ENCODE assay signal across 27 cellular contexts in the genomic region with DNA sequence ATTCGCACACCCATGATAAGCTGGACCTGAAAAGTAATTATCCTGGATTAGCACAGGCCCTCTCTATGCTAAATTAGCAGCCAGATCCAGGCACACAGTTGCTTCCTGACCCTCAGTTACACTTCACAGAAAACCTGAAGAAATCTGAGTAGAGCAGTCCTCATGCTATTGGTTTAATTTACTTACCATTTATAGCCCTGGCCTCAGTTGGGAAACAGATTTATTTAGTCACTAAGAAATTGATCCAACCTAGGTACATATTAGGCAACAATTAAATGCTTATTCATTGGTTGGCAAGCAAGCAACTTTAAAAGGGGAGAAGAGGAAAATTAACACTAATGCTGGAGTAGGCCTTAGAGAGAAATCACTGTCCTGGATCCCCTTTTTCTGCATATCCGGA. TPM values are rescaled to one million over a fixed set of nuclear protein-coding genes. Genes with fewer than 3 reads are reported as not detected.
DNase-seq lines count a peak whose midpoint lies in the region; ATAC-seq, FAIRE-seq and TF ChIP-seq lines count a peak whose summit lies in the region.
"Had no signal": no experiment of that assay in that cellular context is flagged by ENCODE, and none has a peak within 500 bp of the region (broad histone marks: within the 10 kb centered on the region; RNA-seq: fewer than 3 reads in every experiment).

No MANE protein-coding gene starts in this region.

- H3K9ac ChIP-seq in GM12878 (ENCODE audit: control insufficient read depth, insufficient read depth, low read length) (no peak overlapping the region), skeletal muscle tissue (ENCODE audit: low read depth in 1 of 3, low read length in 3 of 3) (no peak overlapping the region)
- H3K9ac ChIP-seq: BLaER1 treated with 17β-estradiol and CSF1 and Interleukin-3, amounts not matched to agents 10 nM and 100 nM had no signal

- H4K20me1 ChIP-seq in GM12878 (ENCODE audit: control insufficient read depth, insufficient read depth), result no peaks in the 10 kb centered on the region
- H4K20me1 ChIP-seq: BLaER1 treated with 17β-estradiol and CSF1 and Interleukin-3, amounts not matched to agents 10 nM and 100 nM had no signal

- TF ChIP-seq POLR2A in GM12878 (IDR thresholded peaks at IDR 0.05; ENCODE audit: low read depth, low read length) (no peak), erythroblast (IDR thresholded peaks at IDR 0.05; ENCODE audit: low read length) (no peak)

- CTCF ChIA-PET in GM12878 (lab: Yijun Ruan, JAX), result no interaction called here

- in situ Hi-C loops in GM12878 (cut with MboI), result no loop called here

- no peaks in the 10 kb centered on the region for H3K27me3 Mint-ChIP-seq in nephron progenitor cell (ENCODE audit: low read depth, poor library complexity)
- H3K27me3 Mint-ChIP-seq: CD4-positive, alpha-beta T cell; CD8-positive, alpha-beta memory T cell had no signal

- H3K27me3 ChIP-seq in GM12878 (replicated peaks in 1 of 2; ENCODE audit: control insufficient read depth in 2 of 2, insufficient read depth in 2 of 2, low read length in 1 of 2) (no peaks in the 10 kb centered on the region; a peak in 1 of 4 replicates), skeletal muscle tissue (ENCODE audit: control insufficient read depth in 3 of 3, insufficient read depth in 3 of 3, low read length in 3 of 3) (no peaks in the 10 kb centered on the region)
- H3K27me3 ChIP-seq: BE2C; BLaER1 treated with 17β-estradiol and CSF1 and Interleukin-3, amounts not matched to agents 10 nM and 100 nM had no signal

- TF ChIP-seq CTCF in GM12878 (IDR thresholded peaks at IDR 0.05 in 2 of 3, conservative IDR thresholded peaks at IDR 0.05 in 1 of 3; ENCODE audit: control insufficient read depth in 2 of 3, extremely low read depth in 1 of 3, insufficient read depth in 1 of 3, low read depth in 3 of 3, low read length in 3 of 3) (no peak), nephron progenitor cell (IDR thresholded peaks at IDR 0.05) (no peak)

- POLR2A ChIA-PET in GM12878 (lab: Charles Lee), result no interaction called here

- ATAC-seq in GM12878, result no peak
- ATAC-seq: A549 had no signal

- no peak overlapping the region for H3K27ac ChIP-seq in GM12878 (ENCODE audit: control insufficient read depth, insufficient read depth)
- peak overlapping the region; percentile 37 for H3K27ac ChIP-seq in skeletal muscle tissue (ENCODE audit: low read depth, low read length)
- H3K27ac ChIP-seq: A549; BLaER1 treated with 17β-estradiol and CSF1 and Interleukin-3, amounts not matched to agents 10 nM and 100 nM had no signal

- intact Hi-C loops in GM12878 (cut with micrococcal nuclease; ENCODE audit: unreplicated experiment), result no loop called here

- no peaks in the 10 kb centered on the region for H3K9me3 ChIP-seq in GM12878 (replicated peaks; ENCODE audit: control insufficient read depth, insufficient read depth, low read length)
- H3K9me3 ChIP-seq in skeletal muscle tissue (ENCODE audit: control insufficient read depth in 3 of 3, low read length in 3 of 3), result no peaks in the 10 kb centered on the region
- H3K9me3 ChIP-seq: A549; BE2C; BLaER1 treated with 17β-estradiol and CSF1 and Interleukin-3, amounts not matched to agents 10 nM and 100 nM; HAP-1 had no signal

- H3K4me3 ChIP-seq in GM12878, result no peak overlapping the region
- H3K4me3 ChIP-seq in skeletal muscle tissue (ENCODE audit: low read length in 3 of 3), result no peak overlapping the region
- H3K4me3 ChIP-seq: A549; BLaER1 treated with 17β-estradiol and CSF1 and Interleukin-3, amounts not matched to agents 10 nM and 100 nM; HAP-1 had no signal

- RAD21 ChIA-PET in GM12878 (lab: Charles Lee; ENCODE audit: unreplicated experiment), result no interaction called here

- H3K79me2 ChIP-seq in GM12878 (ENCODE audit: control insufficient read depth, insufficient read depth, low read length), result no peaks in the 10 kb centered on the region

- peak; percentile 34 for DNase-seq in NCI-H82 (lab: John Stamatoyannopoulos, UW)
- DNase-seq in NCI-H82 treated with DMSO at 0.1 percent for 48 hours (lab: John Stamatoyannopoulos, UW; ENCODE audit: unreplicated experiment), result no peak
- no peak for DNase-seq in GM12878 (ENCODE audit: low read depth, low spot score)
- DNase-seq in nephron progenitor cell, result no peak
- DNase-seq in effector CD4-positive, alpha-beta T cell, result no peak
- no peak for DNase-seq in erythroblast (lab: John Stamatoyannopoulos, UW)
- DNase-seq: 8988T; ACHN; AML-193; BE2C; CD4-positive, alpha-beta T cell; CD8-positive, alpha-beta memory T cell; DMS 273 treated with DMSO at 0.1 percent for 48 hours; DMS79; EL; GDM1; GOT3; HFFc6 had no signal

- H3K27ac Mint-ChIP-seq in nephron progenitor cell, result peak overlapping the region; percentile 80
- H3K27ac Mint-ChIP-seq: CD14-positive monocyte; CD4-positive, alpha-beta T cell; CD8-positive, alpha-beta memory T cell; HFFc6 had no signal

- H3K4me2 ChIP-seq in GM12878 (ENCODE audit: control insufficient read depth, insufficient read depth), result no peak overlapping the region
- H3K4me2 ChIP-seq: A549; BLaER1 treated with 17β-estradiol and CSF1 and Interleukin-3, amounts not matched to agents 10 nM and 100 nM had no signal

- no peak for TF ChIP-seq RAD21 in GM12878 (IDR thresholded peaks at IDR 0.05; ENCODE audit: insufficient read depth, low read depth, low read length)

- H3K4me1 ChIP-seq in GM12878 (ENCODE audit: control insufficient read depth, insufficient read depth, low read length), result no peaks in the 10 kb centered on the region
- peaks cover 0 to 7% (median 4%) of the 10 kb centered on the region in 3 donors for H3K4me1 ChIP-seq in skeletal muscle tissue (ENCODE audit: control insufficient read depth in 3 of 3, insufficient read depth in 3 of 3, low read length in 3 of 3)
- H3K4me1 ChIP-seq: A549; BLaER1 treated with 17β-estradiol and CSF1 and Interleukin-3, amounts not matched to agents 10 nM and 100 nM had no signal

- peak; percentile 38 for FAIRE-seq in GM12878 (lab: Jason Lieb, UNC)
- FAIRE-seq: A549, D721Med, GM12891, GM18507, H54 had no signal

- no peak overlapping the region for H3K4me3 Mint-ChIP-seq in nephron progenitor cell
- H3K4me3 Mint-ChIP-seq: CD14-positive monocyte; CD4-positive, alpha-beta T cell; CD8-positive, alpha-beta memory T cell; HFFc6 had no signal

- no peaks in the 10 kb centered on the region for H3K36me3 Mint-ChIP-seq in nephron progenitor cell (ENCODE audit: low read depth)
- H3K36me3 Mint-ChIP-seq: CD14-positive monocyte; CD8-positive, alpha-beta memory T cell had no signal

- SMC1A ChIA-PET in GM12878 (lab: Charles Lee; ENCODE audit: uncharacterized antibody, unreplicated experiment), result no interaction called here

- no peak for TF ChIP-seq EP300 in GM12878 (IDR thresholded peaks at IDR 0.05; ENCODE audit: borderline replicate concordance in 1 of 2, control insufficient read depth in 1 of 2, low read depth in 2 of 2, low read length in 2 of 2)

- 71% methylated on average over 2 of the region's 2 CpGs for WGBS in GM12878 (ENCODE audit: insufficient coverage, insufficient replicate concordance, low lambda C conversion rate, missing lambda C conversion rate)

- no peaks in the 10 kb centered on the region for H3K9me3 Mint-ChIP-seq in nephron progenitor cell
- H3K9me3 Mint-ChIP-seq: CD4-positive, alpha-beta T cell; HFFc6 had no signal

- no TSS peak for BruUV-seq in GM12878 (replicated peaks; lab: Mats Ljungman, UMichigan)

- H3K4me1 Mint-ChIP-seq in nephron progenitor cell, result peaks cover 30% of the 10 kb centered on the region
- H3K4me1 Mint-ChIP-seq: CD14-positive monocyte; CD8-positive, alpha-beta memory T cell had no signal

- no peak overlapping the region for H2AFZ ChIP-seq in GM12878 (ENCODE audit: control insufficient read depth, low read depth, low read length)

- H3K36me3 ChIP-seq in GM12878 (ENCODE audit: control insufficient read depth in 2 of 2, insufficient read depth in 2 of 2, low read length in 1 of 2) (no peaks in the 10 kb centered on the region), skeletal muscle tissue (ENCODE audit: control insufficient read depth in 3 of 3, insufficient read depth in 3 of 3, low read length in 3 of 3) (no peaks in the 10 kb centered on the region)
- H3K36me3 ChIP-seq: BE2C; BLaER1 treated with 17β-estradiol and CSF1 and Interleukin-3, amounts not matched to agents 10 nM and 100 nM; HAP-1 had no signal

TF ChIP-seq in GM12878, 131 proteins besides CTCF, POLR2A, EP300 and RAD21 (continues in another document):
- no peak for TF ChIP-seq EGR1 (IDR thresholded peaks at IDR 0.05; ENCODE audit: borderline replicate concordance in 1 of 2, low read depth in 2 of 2, low read length in 2 of 2)

RNA-seq across cellular contexts. Expression of a gene that starts 15.6 kb away (rescaled TPM):
- not detected in 2 replicates for total RNA-seq in GM12878 (2013; cell fraction: nucleolus; rRNA removed)
- total RNA-seq in GM12878 (2014; rRNA removed) (not detected in 2 replicates), GM12878 (2014; rRNA removed; fragmentation: Illumina TruSeq; extraction: Trizol) (not detected in 2 replicates), GM12878 (2021) (not detected in 2 replicates), skeletal muscle tissue (40.2 TPM)
- not detected for polyA plus RNA-seq in GM12878 (2011; ENCODE audit: low read depth)
- polyA plus RNA-seq in GM12878 (2011; rRNA removed) (not detected in 2 replicates), GM12878 (2014; fragmentation: Illumina TruSeq; extraction: Trizol) (not detected in 2 replicates), GM12878 (2014; fragmentation: Nextera tagmentation; extraction: Ambion mirVana) (under 1 TPM in 1 of 2 experiments, not detected in 1; 0.02 TPM), GM12878 (2014; rRNA removed) (not detected in 2 replicates), GM12878 (2016; fragmentation: Nextera tagmentation; extraction: Ambion mirVana) (not detected)
- not detected in 2 replicates for polyA plus RNA-seq in GM12878 (2011; cell fraction: cytosol; rRNA removed)
- polyA plus RNA-seq in GM12878 (2011; cell fraction: nucleus; rRNA removed), result not detected in 2 replicates
- not detected in 2 replicates for polyA plus RNA-seq in GM12878 (2012)
- not detected in 2 replicates for polyA minus RNA-seq in GM12878 (2011; rRNA and poly(A)+ RNA removed)
- polyA minus RNA-seq in GM12878 (2011; cell fraction: cytosol; rRNA and poly(A)+ RNA removed), result 0.52 TPM in 1 of 2 replicates, not detected in the other
- 0.19 and 0.73 TPM in 2 replicates for polyA minus RNA-seq in GM12878 (2011; cell fraction: nucleus; rRNA and poly(A)+ RNA removed)
- total RNA-seq: CD4-positive, alpha-beta T cell; CD8-positive, alpha-beta memory T cell; HFFc6 had no signal
- polyA plus RNA-seq: CD14-positive monocyte; CD8-positive, alpha-beta memory T cell had no signal

Comparison
In these comparisons a context has a peak if more than half of its experiments do, and no peak if none do; other contexts are left out.
1. RNA of a gene that starts 15.6 kb away (total RNA-seq): 40.2 TPM in skeletal muscle tissue (single experiment); not detected in GM12878; every median in the first group is over 10 times any median in the second.